8 cellular contexts compared by ENCODE assay signal in genomic region chr6:96837138-96837971, GRCh38. TPM values are rescaled to one million over a fixed set of nuclear protein-coding genes. Genes with fewer than 3 reads are reported as not detected.
DNase-seq lines count a peak whose midpoint lies in the region; ATAC-seq and TF ChIP-seq lines count a peak whose summit lies in the region.

TSS of gene GPR63 (minus strand) at chr6:96837477. CDS start at chr6:96799731, 37,746 bp downstream.

- H3K4me3 Mint-ChIP-seq in glutamatergic neuron (ENCODE audit: unreplicated experiment) (peak within 1 kb of the TSS; percentile 98), osteocyte (ENCODE audit: unreplicated experiment) (peak within 1 kb of the TSS; percentile 87)

- H3K27me3 Mint-ChIP-seq in glutamatergic neuron (ENCODE audit: unreplicated experiment), result peaks cover 2% of the 10 kb centered on the region
- H3K27me3 Mint-ChIP-seq in osteocyte (ENCODE audit: unreplicated experiment), result peaks cover 65% of the 10 kb centered on the region

- no peaks in the 10 kb centered on the region for H3K36me3 Mint-ChIP-seq in glutamatergic neuron (ENCODE audit: unreplicated experiment)
- H3K36me3 Mint-ChIP-seq in osteocyte (ENCODE audit: unreplicated experiment), result no peaks in the 10 kb centered on the region

- H4K20me1 ChIP-seq in DOHH2 (ENCODE audit: control insufficient read depth, insufficient read depth, low read depth, low read length), result no peaks in the 10 kb centered on the region

- H3K9me3 Mint-ChIP-seq in glutamatergic neuron (ENCODE audit: unreplicated experiment) (peaks cover 7% of the 10 kb centered on the region), osteocyte (ENCODE audit: unreplicated experiment) (no peaks in the 10 kb centered on the region)

- H3K27ac Mint-ChIP-seq in glutamatergic neuron (ENCODE audit: unreplicated experiment) (peak within 1 kb of the TSS; percentile 89), osteocyte (ENCODE audit: unreplicated experiment) (no peak within 1 kb of the TSS)

- peak within 1 kb of the TSS; percentile 98 for H3K4me2 ChIP-seq in DOHH2 (ENCODE audit: low read length)

- H3K4me1 Mint-ChIP-seq in glutamatergic neuron (ENCODE audit: low read depth, unreplicated experiment) (peaks cover 4% of the 10 kb centered on the region), osteocyte (ENCODE audit: unreplicated experiment) (peaks cover 13% of the 10 kb centered on the region)

- TF ChIP-seq CTCF in DOHH2 (IDR thresholded peaks at IDR 0.05; ENCODE audit: low read depth, low read length, poor library complexity, severe bottlenecking) (no peak), glutamatergic neuron (IDR thresholded peaks at IDR 0.05; ENCODE audit: partially characterized antibody, unreplicated experiment) (no peak), osteocyte (IDR thresholded peaks at IDR 0.05) (no peak), tibial artery (IDR thresholded peaks at IDR 0.05) (no peak)

- H3K4me3 ChIP-seq in DOHH2 (ENCODE audit: low read length) (peak within 1 kb of the TSS; percentile 82), tibial artery (peak within 1 kb of the TSS; percentile 82 to 94)

- H3K36me3 ChIP-seq in DOHH2 (ENCODE audit: control insufficient read depth, low read length), result no peaks in the 10 kb centered on the region
- no peaks in the 10 kb centered on the region for H3K36me3 ChIP-seq in tibial artery

- H3K27ac ChIP-seq in DOHH2 (ENCODE audit: low read depth, low read length), result no peak within 1 kb of the TSS
- peak within 1 kb of the TSS; percentile 72 to 79 for H3K27ac ChIP-seq in tibial artery

- peak; percentile 43 for DNase-seq in HuH-7.5 (ENCODE audit: low spot score)
- peak; percentile 44 to 50 for DNase-seq in SHP77 (lab: John Stamatoyannopoulos, UW)
- peak; percentile 73 for DNase-seq in activated naive CD4-positive, alpha-beta T cell treated with Interleukin-2 at 50 U/mL for 16 hours
- DNase-seq in glutamatergic neuron, result peak; percentile 81
- DNase-seq in osteocyte (ENCODE audit: extremely low spot score, unreplicated experiment), result no peak
- DNase-seq in tibial artery, result peak; percentile 57 to 77

- intact Hi-C loops in tibial artery (cut with DNase I; ENCODE audit: low total_unique reads), result loop anchor here (10.0 kb wide), 1 partner anchor 57 kb away; the partner anchor contains the start of gene NDUFAF4

- H3K9me2 ChIP-seq in DOHH2 (replicated peaks; ENCODE audit: control insufficient read depth, low read length), result no peaks in the 10 kb centered on the region

- H3F3A ChIP-seq in DOHH2 (ENCODE audit: control insufficient read depth, insufficient read depth), result no peaks in the 10 kb centered on the region

- H3K27me3 ChIP-seq in DOHH2 (ENCODE audit: control insufficient read depth, low read length) (peaks cover 65% of the 10 kb centered on the region), tibial artery (no peaks in the 10 kb centered on the region)

- ATAC-seq in GM21576 (IDR thresholded peaks at IDR 0.05; ENCODE audit: unreplicated experiment), result peak; percentile 86

- H3K79me2 ChIP-seq in DOHH2 (ENCODE audit: control insufficient read depth, low read length), result no peaks in the 10 kb centered on the region

- H3K4me1 ChIP-seq in DOHH2 (ENCODE audit: control insufficient read depth, low read length) (peaks cover 14% of the 10 kb centered on the region), tibial artery (peaks cover 0 to 23% (median 9%) of the 10 kb centered on the region in 4 donors)

- H3K9me3 ChIP-seq in DOHH2 (ENCODE audit: control insufficient read depth, insufficient read depth, low read length) (no peaks in the 10 kb centered on the region), tibial artery (no peaks in the 10 kb centered on the region)

RNA-seq across cellular contexts. Expression of gene GPR63, which starts in this region (rescaled TPM):
- total RNA-seq in glutamatergic neuron (ENCODE audit: unreplicated experiment) (6.6 TPM), osteocyte (0.31 and 0.48 TPM in 2 replicates)
